13 cellular contexts compared by ENCODE assay signal in the genomic region with DNA sequence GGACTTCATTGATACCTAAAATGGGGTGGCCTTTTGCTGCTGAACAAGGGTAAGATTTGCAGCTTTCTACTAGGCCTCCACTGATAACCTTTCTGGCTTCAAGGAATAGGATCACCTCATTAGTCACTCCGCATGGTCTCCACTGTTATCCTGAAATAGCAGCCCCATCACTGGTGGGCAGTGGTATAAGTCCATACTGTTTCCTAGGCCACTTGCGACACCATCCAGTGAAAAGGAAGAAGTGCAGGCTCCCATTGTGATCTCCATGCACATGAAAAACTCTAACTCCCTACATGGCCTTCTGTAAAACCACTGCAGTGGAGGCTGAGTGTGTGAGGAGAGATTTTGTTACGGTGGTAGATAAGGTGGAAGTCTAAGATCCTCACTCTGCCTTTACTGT.
A peak's percentile ranks its signal among the peaks of the same experiment; 100 is the strongest.
DNase-seq lines count a peak whose midpoint lies in the region; ATAC-seq and TF ChIP-seq lines count a peak whose summit lies in the region.
"Had no signal": no experiment of that assay in that cellular context is flagged by ENCODE, and none has a peak within 500 bp of the region (broad histone marks: within the 10 kb centered on the region; RNA-seq: fewer than 3 reads in every experiment).

No MANE protein-coding gene starts in this region.

- H3K27ac ChIP-seq in Panc1 (ENCODE audit: low read length): no peak overlapping the region
- H3K27ac ChIP-seq: dorsolateral prefrontal cortex, vagina had no signal

- in situ Hi-C loops in Panc1 (cut with HindIII; ENCODE audit: low pct_unique_long_range_greater_than_20kb, low sequenced_read_pairs): no loop called here

- H3K4me3 ChIP-seq in Panc1 (ENCODE audit: low read depth in 2 of 2, low read length in 2 of 2) (no peak overlapping the region), epithelial cell of proximal tubule (ENCODE audit: low read depth, low read length) (no peak overlapping the region), retinal pigment epithelial cell (ENCODE audit: low read length) (no peak overlapping the region)
- H3K4me3 ChIP-seq: dorsolateral prefrontal cortex, vagina had no signal

- H3K4me1 ChIP-seq in Panc1 (ENCODE audit: control insufficient read depth, insufficient read depth, low read length): no peaks in the 10 kb centered on the region
- H3K4me1 ChIP-seq: vagina had no signal

- CTCF ChIA-PET in Panc1 (lab: Charles Lee): no interaction called here

- H3K9me3 ChIP-seq in Panc1 (ENCODE audit: control insufficient read depth, insufficient read depth, low read depth, low read length): no peaks in the 10 kb centered on the region
- H3K9me3 ChIP-seq: vagina had no signal

- no peaks in the 10 kb centered on the region for H3K27me3 ChIP-seq in Panc1 (ENCODE audit: control insufficient read depth, insufficient read depth, low read length)
- H3K27me3 ChIP-seq: dorsolateral prefrontal cortex, vagina had no signal

- ATAC-seq in Panc1 (no peak), HG03439 (IDR thresholded peaks at IDR 0.05; ENCODE audit: unreplicated experiment) (no peak), GM18867 (IDR thresholded peaks at IDR 0.05; ENCODE audit: unreplicated experiment) (no peak)

- BruUV-seq in Panc1 (replicated peaks; lab: Mats Ljungman, UMichigan): no TSS peak

- intact Hi-C loops in Panc1 (cut with micrococcal nuclease; ENCODE audit: unreplicated experiment): no loop called here

- TF ChIP-seq CTCF in Panc1 (IDR thresholded peaks at IDR 0.05) (peak; percentile 46), epithelial cell of proximal tubule (conservative IDR thresholded peaks at IDR 0.05; ENCODE audit: low read depth, low read length) (peak; percentile 21), retinal pigment epithelial cell (conservative IDR thresholded peaks at IDR 0.05; ENCODE audit: low read depth, low read length) (peak; percentile 57)

- H3K36me3 ChIP-seq in Panc1 (ENCODE audit: control insufficient read depth, insufficient read depth, low read length): no peaks in the 10 kb centered on the region
- H3K36me3 ChIP-seq: vagina had no signal

- peak; percentile 43 for DNase-seq in NCI-H748 (lab: John Stamatoyannopoulos, UW; ENCODE audit: unreplicated experiment)
- DNase-seq in NCI-H748 treated with DMSO at 0.1 percent for 48 hours (lab: John Stamatoyannopoulos, UW): no peak
- DNase-seq in Panc1 (ENCODE audit: low read depth, low spot score): no peak
- no peak for DNase-seq in epithelial cell of proximal tubule (ENCODE audit: low read depth)
- DNase-seq in retinal pigment epithelial cell (ENCODE audit: low read depth): peak; percentile 3
- no peak for DNase-seq in activated CD4-positive, alpha-beta T cell treated with anti-CD3 and anti-CD28 coated beads for 48 hours
- DNase-seq: activated CD4-positive, alpha-beta T cell treated with anti-CD3 and anti-CD28 coated beads, Interleukin-2, amount 50 U/mL, for 1 hour; activated naive CD4-positive, alpha-beta T cell treated with anti-CD3 and anti-CD28 coated beads, Interleukin-2, amount 50 U/mL, for 16 hours; dorsolateral prefrontal cortex; NCI-H1105 treated with DMSO at 0.1 percent for 48 hours had no signal

- POLR2A ChIA-PET in Panc1 (lab: Charles Lee): no interaction called here

Comparison
In these comparisons a context has a peak if more than half of its experiments do, and no peak if none do; other contexts are left out.
1. DNase-seq: peak in NCI-H748 (single experiment) and retinal pigment epithelial cell (single experiment); none in NCI-H748 treated with DMSO at 0.1 percent for 48 hours (single experiment), Panc1 (single experiment), epithelial cell of proximal tubule (single experiment) and activated CD4-positive, alpha-beta T cell treated with anti-CD3 and anti-CD28 coated beads for 48 hours (single experiment).
2. Peak in every context shown above with its lines, with median percentiles within 50 percentile points of each other: CTCF ChIP-seq.